1 cellular context compared by ENCODE assay signal in genomic region chr14:74218462-74218861, GRCh38.
TF ChIP-seq lines count a peak whose summit lies in the region.

No MANE protein-coding gene starts in this region.

TF ChIP-seq in HEK293, 187 proteins besides CTCF, POLR2A, EP300 and RAD21 (continued from another document):
- no peak for TF ChIP-seq ZNF518A (tag by site-specific recombination; conservative IDR thresholded peaks at IDR 0.05; ENCODE audit: low read depth)
- TF ChIP-seq ZNF404 (tag by site-specific recombination; IDR thresholded peaks at IDR 0.05): no peak
